ENCODE assay signal across 19 cellular contexts in the genomic region with DNA sequence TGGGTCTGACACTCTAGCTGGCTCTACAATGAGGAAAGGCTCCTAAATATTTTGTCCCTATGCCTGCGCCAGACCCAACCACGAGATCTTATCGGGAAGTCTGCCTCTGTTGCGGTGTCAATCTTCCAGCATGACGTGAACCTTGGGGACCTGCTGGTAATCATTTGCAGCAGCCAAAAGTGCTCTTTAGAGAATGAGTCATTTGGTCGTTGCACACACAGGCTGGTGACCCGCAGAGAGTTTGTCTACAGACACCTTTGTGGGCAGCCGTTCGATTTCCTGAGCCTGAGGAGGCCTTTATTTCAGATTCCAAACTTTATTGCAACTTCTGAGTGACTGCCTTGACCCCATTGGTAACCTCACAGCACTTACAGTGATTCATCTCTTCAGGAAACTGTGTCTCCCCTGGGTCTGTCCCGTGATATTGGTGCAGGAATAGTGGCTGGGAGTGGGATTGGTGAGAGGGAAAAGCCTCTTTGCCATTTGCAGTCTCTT.
A peak's percentile ranks its signal among the peaks of the same experiment; 100 is the strongest.
DNase-seq lines count a peak whose midpoint lies in the region; TF ChIP-seq lines count a peak whose summit lies in the region.
"Had no signal": no experiment of that assay in that cellular context is flagged by ENCODE, and none has a peak within 500 bp of the region (broad histone marks: within the 10 kb centered on the region; RNA-seq: fewer than 3 reads in every experiment).

No MANE protein-coding gene starts in this region.

- H3K4me3 ChIP-seq in endodermal cell (ENCODE audit: low read length) (no peak overlapping the region), spleen (no peak overlapping the region)
- H3K4me3 ChIP-seq: esophagus muscularis mucosa had no signal

- H3K4me3 Mint-ChIP-seq in endodermal cell (no peak overlapping the region), osteocyte (ENCODE audit: unreplicated experiment) (no peak overlapping the region)
- H3K4me3 Mint-ChIP-seq in activated CD4-positive, alpha-beta T cell treated with anti-CD3 and anti-CD28 coated beads, Interleukin-2, amount 10 ng/mL, durations not matched to agents 7 days and 5 days: no peak overlapping the region
- H3K4me3 Mint-ChIP-seq: activated CD4-positive, alpha-beta T cell treated with anti-CD3 and anti-CD28 coated beads, Interleukin-2, amount 10 ng/mL, durations not matched to agents 24 days and 14 days; activated T-cell treated with anti-CD3 and anti-CD28 coated beads, Interleukin-2, amount 50 U/mL, for 4 hours; dendritic cell treated with granulocyte-macrophage colony-stimulating factor and Interleukin-4, amounts not matched to agents 40 ng/mL and 50 ng/mL, for 4 days; neural crest cell had no signal

- no peaks in the 10 kb centered on the region for H3K4me1 Mint-ChIP-seq in endodermal cell
- peaks cover 9% of the 10 kb centered on the region for H3K4me1 Mint-ChIP-seq in osteocyte (ENCODE audit: unreplicated experiment)
- no peaks in the 10 kb centered on the region for H3K4me1 Mint-ChIP-seq in activated CD4-positive, alpha-beta T cell treated with anti-CD3 and anti-CD28 coated beads, Interleukin-2, amount 10 ng/mL, durations not matched to agents 7 days and 5 days
- H3K4me1 Mint-ChIP-seq: activated CD4-positive, alpha-beta T cell treated with anti-CD3 and anti-CD28 coated beads, Interleukin-2, amount 10 ng/mL, durations not matched to agents 24 days and 14 days; neural crest cell had no signal

- WGBS in endodermal cell (ENCODE audit: insufficient coverage in 1 of 2, insufficient read length in 1 of 2), 2 experiments: 76 to 86% methylated on average over 9 to 10 of the region's 10 CpGs
- 30 to 45% (median 37%) methylated on average over 8 to 10 of the region's 10 CpGs for WGBS in spleen, 5 donors

- peak; percentile 44 for DNase-seq in NK-92 treated with Interleukin-12 subunit alpha and Interleukin-12 subunit beta, amount 100 ng/mL, for 24 hours (lab: John Stamatoyannopoulos, UW)
- no peak for DNase-seq in NK-92 (lab: John Stamatoyannopoulos, UW; ENCODE audit: unreplicated experiment)
- no peak for DNase-seq in endodermal cell
- DNase-seq in spleen: no peak
- DNase-seq in osteocyte (ENCODE audit: extremely low spot score, unreplicated experiment): no peak
- DNase-seq in activated CD4-positive, alpha-beta T cell treated with anti-CD3 and anti-CD28 coated beads, Interleukin-2, amount 10 ng/mL, durations not matched to agents 7 days and 5 days: no peak
- DNase-seq in erythroblast (lab: John Stamatoyannopoulos, UW): no peak
- DNase-seq: 8988T; activated CD4-positive, alpha-beta T cell treated with anti-CD3 and anti-CD28 coated beads, Interleukin-2, amount 10 ng/mL, durations not matched to agents 24 days and 14 days; activated T-cell treated with anti-CD3 and anti-CD28 coated beads, Interleukin-2, amount 50 U/mL, for 4 hours; COR-L47; mammary epithelial cell; NCI-H1092; NCI-H2227 treated with DMSO at 0.1 percent for 48 hours; stimulated activated naive CD8-positive, alpha-beta T cell treated with anti-CD3 and anti-CD28 coated beads, Interleukin-15, Interleukin-2, amounts not matched to agents 100 U/mL and 50 U/mL, for 24 hours had no signal

- no peaks in the 10 kb centered on the region for H3K4me1 ChIP-seq in endodermal cell (ENCODE audit: control insufficient read depth, insufficient read depth, low read length)
- no peaks in the 10 kb centered on the region for H3K4me1 ChIP-seq in spleen
- H3K4me1 ChIP-seq: esophagus muscularis mucosa had no signal

- no peaks in the 10 kb centered on the region for H3K36me3 Mint-ChIP-seq in endodermal cell (ENCODE audit: low read depth)
- no peaks in the 10 kb centered on the region for H3K36me3 Mint-ChIP-seq in osteocyte (ENCODE audit: unreplicated experiment)
- H3K36me3 Mint-ChIP-seq in activated CD4-positive, alpha-beta T cell treated with anti-CD3 and anti-CD28 coated beads, Interleukin-2, amount 10 ng/mL, durations not matched to agents 7 days and 5 days (ENCODE audit: low read depth): no peaks in the 10 kb centered on the region

- H3K9me3 Mint-ChIP-seq in endodermal cell: no peaks in the 10 kb centered on the region
- H3K9me3 Mint-ChIP-seq in osteocyte (ENCODE audit: unreplicated experiment): no peaks in the 10 kb centered on the region
- H3K9me3 Mint-ChIP-seq in activated CD4-positive, alpha-beta T cell treated with anti-CD3 and anti-CD28 coated beads, Interleukin-2, amount 10 ng/mL, durations not matched to agents 7 days and 5 days: no peaks in the 10 kb centered on the region
- H3K9me3 Mint-ChIP-seq: activated CD4-positive, alpha-beta T cell treated with anti-CD3 and anti-CD28 coated beads, Interleukin-2, amount 10 ng/mL, durations not matched to agents 24 days and 14 days; activated T-cell treated with anti-CD3 and anti-CD28 coated beads, Interleukin-2, amount 50 U/mL, for 4 hours; dendritic cell treated with granulocyte-macrophage colony-stimulating factor and Interleukin-4, amounts not matched to agents 40 ng/mL and 50 ng/mL, for 4 days; neural crest cell had no signal

- intact Hi-C loops in spleen (cut with DNase I; ENCODE audit: low total_unique reads): no loop called here

- H3K36me3 ChIP-seq in endodermal cell (ENCODE audit: control insufficient read depth, insufficient read depth, low read length) (no peaks in the 10 kb centered on the region), spleen (no peaks in the 10 kb centered on the region)
- H3K36me3 ChIP-seq: esophagus muscularis mucosa had no signal

- POLR2A ChIA-PET in activated CD4-positive, alpha-beta T cell treated with anti-CD3 and anti-CD28 coated beads, Interleukin-2, amount 10 ng/mL, durations not matched to agents 7 days and 5 days (lab: Charles Lee): no interaction called here

- TF ChIP-seq CTCF in endodermal cell (conservative IDR thresholded peaks at IDR 0.05) (no peak), spleen (IDR thresholded peaks at IDR 0.05 in 8 of 11, conservative IDR thresholded peaks at IDR 0.05 in 3 of 11) (no peak), osteocyte (IDR thresholded peaks at IDR 0.05) (no peak)

- H3K27me3 ChIP-seq in endodermal cell (ENCODE audit: control insufficient read depth, insufficient read depth, low read length, poor library complexity, severe bottlenecking) (no peaks in the 10 kb centered on the region), spleen (replicated peaks in 1 of 7) (peaks cover 0 to 6% (median 0%) of the 10 kb centered on the region in 7 donors)
- H3K27me3 ChIP-seq: esophagus muscularis mucosa had no signal

- TF ChIP-seq POLR2A in spleen (IDR thresholded peaks at IDR 0.05): no peak
- TF ChIP-seq POLR2A in erythroblast (IDR thresholded peaks at IDR 0.05; ENCODE audit: low read length): no peak

- CTCF ChIA-PET in activated CD4-positive, alpha-beta T cell treated with anti-CD3 and anti-CD28 coated beads, Interleukin-2, amount 10 ng/mL, durations not matched to agents 7 days and 5 days (lab: Charles Lee): no interaction called here

- H3K27ac Mint-ChIP-seq in endodermal cell (no peak overlapping the region), osteocyte (ENCODE audit: unreplicated experiment) (no peak overlapping the region)
- no peak overlapping the region for H3K27ac Mint-ChIP-seq in activated CD4-positive, alpha-beta T cell treated with anti-CD3 and anti-CD28 coated beads, Interleukin-2, amount 10 ng/mL, durations not matched to agents 7 days and 5 days
- H3K27ac Mint-ChIP-seq: activated CD4-positive, alpha-beta T cell treated with anti-CD3 and anti-CD28 coated beads, Interleukin-2, amount 10 ng/mL, durations not matched to agents 24 days and 14 days; dendritic cell treated with granulocyte-macrophage colony-stimulating factor and Interleukin-4, amounts not matched to agents 40 ng/mL and 50 ng/mL, for 4 days had no signal

- H3K9me3 ChIP-seq in endodermal cell (ENCODE audit: control insufficient read depth, low read length) (no peaks in the 10 kb centered on the region), spleen (no peaks in the 10 kb centered on the region)
- H3K9me3 ChIP-seq: esophagus muscularis mucosa had no signal

- H3K9ac ChIP-seq in endodermal cell (ENCODE audit: extremely low read depth, low read length, poor library complexity, severe bottlenecking): no peak overlapping the region

- H3K27me3 Mint-ChIP-seq in endodermal cell (ENCODE audit: insufficient read depth) (peaks cover 5% of the 10 kb centered on the region), osteocyte (ENCODE audit: unreplicated experiment) (no peaks in the 10 kb centered on the region)
- no peaks in the 10 kb centered on the region for H3K27me3 Mint-ChIP-seq in activated CD4-positive, alpha-beta T cell treated with anti-CD3 and anti-CD28 coated beads, Interleukin-2, amount 10 ng/mL, durations not matched to agents 7 days and 5 days
- H3K27me3 Mint-ChIP-seq: activated CD4-positive, alpha-beta T cell treated with anti-CD3 and anti-CD28 coated beads, Interleukin-2, amount 10 ng/mL, durations not matched to agents 24 days and 14 days; dendritic cell treated with granulocyte-macrophage colony-stimulating factor and Interleukin-4, amounts not matched to agents 40 ng/mL and 50 ng/mL, for 4 days had no signal

- peak overlapping the region; percentile 50 for H3K27ac ChIP-seq in endodermal cell (ENCODE audit: low read depth, low read length)
- H3K27ac ChIP-seq in spleen: no peak overlapping the region
- H3K27ac ChIP-seq: esophagus muscularis mucosa had no signal

TF ChIP-seq in PFSK-1, 5 proteins besides CTCF, POLR2A, EP300 and RAD21 (continues in another document):
- TF ChIP-seq, protein P1, sequence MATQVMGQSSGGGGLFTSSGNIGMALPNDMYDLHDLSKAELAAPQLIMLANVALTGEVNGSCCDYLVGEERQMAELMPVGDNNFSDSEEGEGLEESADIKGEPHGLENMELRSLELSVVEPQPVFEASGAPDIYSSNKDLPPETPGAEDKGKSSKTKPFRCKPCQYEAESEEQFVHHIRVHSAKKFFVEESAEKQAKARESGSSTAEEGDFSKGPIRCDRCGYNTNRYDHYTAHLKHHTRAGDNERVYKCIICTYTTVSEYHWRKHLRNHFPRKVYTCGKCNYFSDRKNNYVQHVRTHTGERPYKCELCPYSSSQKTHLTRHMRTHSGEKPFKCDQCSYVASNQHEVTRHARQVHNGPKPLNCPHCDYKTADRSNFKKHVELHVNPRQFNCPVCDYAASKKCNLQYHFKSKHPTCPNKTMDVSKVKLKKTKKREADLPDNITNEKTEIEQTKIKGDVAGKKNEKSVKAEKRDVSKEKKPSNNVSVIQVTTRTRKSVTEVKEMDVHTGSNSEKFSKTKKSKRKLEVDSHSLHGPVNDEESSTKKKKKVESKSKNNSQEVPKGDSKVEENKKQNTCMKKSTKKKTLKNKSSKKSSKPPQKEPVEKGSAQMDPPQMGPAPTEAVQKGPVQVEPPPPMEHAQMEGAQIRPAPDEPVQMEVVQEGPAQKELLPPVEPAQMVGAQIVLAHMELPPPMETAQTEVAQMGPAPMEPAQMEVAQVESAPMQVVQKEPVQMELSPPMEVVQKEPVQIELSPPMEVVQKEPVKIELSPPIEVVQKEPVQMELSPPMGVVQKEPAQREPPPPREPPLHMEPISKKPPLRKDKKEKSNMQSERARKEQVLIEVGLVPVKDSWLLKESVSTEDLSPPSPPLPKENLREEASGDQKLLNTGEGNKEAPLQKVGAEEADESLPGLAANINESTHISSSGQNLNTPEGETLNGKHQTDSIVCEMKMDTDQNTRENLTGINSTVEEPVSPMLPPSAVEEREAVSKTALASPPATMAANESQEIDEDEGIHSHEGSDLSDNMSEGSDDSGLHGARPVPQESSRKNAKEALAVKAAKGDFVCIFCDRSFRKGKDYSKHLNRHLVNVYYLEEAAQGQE (IDR thresholded peaks at IDR 0.05; ENCODE audit: insufficient read depth in 1 of 2, low read depth in 2 of 2, low read length in 2 of 2): peak in 1 of 2 experiments; percentile 71; a peak in 2 of 4 replicates
